In genomic region chr17:75506134-75506533, GRCh38 we compare ENCODE assay signal across 1 cellular context.
TF ChIP-seq lines count a peak whose summit lies in the region.

No MANE protein-coding gene starts in this region.

TF ChIP-seq in HepG2, 621 proteins besides CTCF, POLR2A, EP300 and RAD21:
- TF ChIP-seq ZNF143 (CRISPR knock-in tag; IDR thresholded peaks at IDR 0.05) (no peak), AGO2 (optimal IDR thresholded peaks at IDR 0.05; ENCODE audit: low read depth, low read length) (peak; percentile 7), ZNF225 (CRISPR knock-in tag; IDR thresholded peaks at IDR 0.05) (no peak), BRD4 (CRISPR knock-in tag; IDR thresholded peaks at IDR 0.05) (no peak), ZFP1 (CRISPR knock-in tag; IDR thresholded peaks at IDR 0.05) (no peak), ZSCAN5A (CRISPR knock-in tag; IDR thresholded peaks at IDR 0.05; ENCODE audit: borderline replicate concordance) (no peak)
- TF ChIP-seq, protein P1, sequence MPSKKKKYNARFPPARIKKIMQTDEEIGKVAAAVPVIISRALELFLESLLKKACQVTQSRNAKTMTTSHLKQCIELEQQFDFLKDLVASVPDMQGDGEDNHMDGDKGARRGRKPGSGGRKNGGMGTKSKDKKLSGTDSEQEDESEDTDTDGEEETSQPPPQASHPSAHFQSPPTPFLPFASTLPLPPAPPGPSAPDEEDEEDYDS (CRISPR knock-in tag; IDR thresholded peaks at IDR 0.05), result no peak
TF ChIP-seq in HepG2: peak in this region for 1.
